Comparison of ENCODE assay signal across 7 cellular contexts in the genomic region with DNA sequence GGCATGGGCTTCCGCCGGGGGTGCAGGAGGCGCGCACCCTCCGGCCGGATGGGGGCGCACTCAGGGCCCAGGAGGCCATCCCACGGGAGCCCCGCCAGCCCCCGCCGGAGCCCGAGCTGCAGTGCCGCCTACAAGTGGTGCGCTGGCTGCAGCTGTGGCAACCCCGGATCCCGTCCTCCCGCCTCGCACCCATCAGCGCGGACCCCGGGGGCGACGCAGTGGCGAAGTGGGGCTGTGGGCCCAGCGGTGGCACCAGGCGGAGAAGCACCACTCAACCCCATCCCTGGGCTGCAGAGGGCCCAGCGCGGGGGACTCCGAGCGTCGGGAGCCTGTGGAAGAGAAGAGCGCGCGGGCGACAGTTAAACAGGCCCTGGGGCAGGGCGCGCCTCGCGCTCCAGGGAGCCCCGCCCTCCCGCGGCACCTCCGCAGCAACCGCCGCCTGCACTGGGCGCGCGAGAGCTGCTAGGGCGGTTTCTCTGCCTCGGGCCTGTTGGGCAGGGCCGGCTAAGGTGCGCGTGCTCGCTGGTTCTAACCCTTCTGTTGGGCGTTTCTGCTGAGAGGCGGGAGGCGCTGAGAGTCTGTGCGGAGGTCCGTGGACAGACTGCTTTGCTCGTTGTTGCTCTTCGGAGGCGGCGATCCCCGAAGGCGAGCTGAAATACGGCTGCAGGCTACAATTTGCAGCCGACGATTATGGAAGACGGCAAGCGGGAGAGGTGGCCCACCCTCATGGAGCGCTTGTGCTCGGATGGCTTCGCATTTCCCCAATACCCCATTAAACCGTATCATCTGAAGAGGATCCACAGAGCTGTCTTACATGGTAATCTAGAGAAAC. TPM values are rescaled to one million over a fixed set of nuclear protein-coding genes. Genes with fewer than 3 reads are reported as not detected.
A peak's percentile ranks its signal among the peaks of the same experiment; 100 is the strongest.
DNase-seq lines count a peak whose midpoint lies in the region; ATAC-seq and TF ChIP-seq lines count a peak whose summit lies in the region.
"Not testable (repeated sequence)": the region's sequence is repeated elsewhere in the genome, so short reads cannot be mapped to it uniquely, and the experiment has no call there.

A gene (plus strand): TSS at position 104 of the 832 bp plus-strand sequence. CDS start 587 bp downstream, at position 691.

- intact Hi-C loops in spleen (cut with DNase I; ENCODE audit: low total_unique reads), result not testable (repeated sequence)

- 0% methylated on average over 48 to 52 of the region's 74 CpGs for WGBS in ectodermal cell, 2 experiments
- 0 to 1% (median 0%) methylated on average over 14 to 61 of the region's 74 CpGs for WGBS in spleen, 5 donors

- not testable (repeated sequence) for H3K36me3 ChIP-seq in ectodermal cell (ENCODE audit: control insufficient read depth, insufficient read depth, low read length); spleen

- H3K27ac ChIP-seq in ectodermal cell (ENCODE audit: insufficient read depth, low read depth, low read length, poor library complexity, severe bottlenecking), result peak within 1 kb of the TSS; percentile 36
- peak within 1 kb of the TSS; percentile 81 to 95 (median 92) for H3K27ac ChIP-seq in spleen

- H3K4me3 ChIP-seq in ectodermal cell (ENCODE audit: insufficient read depth, low read depth, low read length) (peak within 1 kb of the TSS; percentile 57), spleen (peak within 1 kb of the TSS; percentile 54 to 92 (median 73))

- ATAC-seq in GM18519 (IDR thresholded peaks at IDR 0.05; ENCODE audit: low FRiP score, unreplicated experiment) (peak; percentile 85), HG02763 (IDR thresholded peaks at IDR 0.05; ENCODE audit: unreplicated experiment) (peak; percentile 94), left lobe of liver (peak; percentile 87)

- not testable (repeated sequence) for H3K4me1 ChIP-seq in ectodermal cell (ENCODE audit: control insufficient read depth, insufficient read depth, low read length)
- H3K4me1 ChIP-seq in spleen, result peaks cover 0 to 12% (median 0%) of the 10 kb centered on the region in 6 donors

- peak in 2 of 3 donors; percentile 11 to 37 for TF ChIP-seq POLR2A in spleen (IDR thresholded peaks at IDR 0.05)

- H3K27me3 ChIP-seq in ectodermal cell (ENCODE audit: control insufficient read depth, insufficient read depth, low read length, poor library complexity, severe bottlenecking); spleen (replicated peaks in 1 of 7): not testable (repeated sequence)

- peak; percentile 88 for DNase-seq in NAMALWA (ENCODE audit: low spot score)
- peak; percentile 57 for DNase-seq in activated CD8-positive, alpha-beta memory T cell treated with anti-CD3 and anti-CD28 coated beads, Interleukin-2, amount 50 U/mL, for 24 hours (ENCODE audit: extremely low read depth)
- DNase-seq in left lobe of liver (ENCODE audit: low spot score), result peak; percentile 80
- peak; percentile 97 for DNase-seq in spleen

- H3K9me3 ChIP-seq in ectodermal cell (ENCODE audit: control insufficient read depth, low read length); spleen: not testable (repeated sequence)

- TF ChIP-seq CTCF in spleen (IDR thresholded peaks at IDR 0.05 in 8 of 11, conservative IDR thresholded peaks at IDR 0.05 in 3 of 11), result peak; percentile 13 to 77 (median 49)

RNA-seq across cellular contexts. Expression of the gene that starts here (rescaled TPM):
- polyA plus RNA-seq in ectodermal cell (2013, experiment 1 of 4), result 18.4 TPM
- polyA plus RNA-seq in ectodermal cell (2013, experiment 2 of 4), result 16.4 TPM
- polyA plus RNA-seq in ectodermal cell (2013, experiment 3 of 4), result 15.6 TPM
- 14.7 TPM for polyA plus RNA-seq in ectodermal cell (2013, experiment 4 of 4)
- total RNA-seq in left lobe of liver, result 2.8 TPM
- total RNA-seq in spleen, result 10 to 100 TPM; 35.0 to 67.0 (median 53.1) TPM
- 1 to 10 TPM; 2.6 to 4.8 (median 2.9) TPM for polyA plus RNA-seq in spleen

Comparison
In these comparisons a context has a peak if more than half of its experiments do, and no peak if none do; other contexts are left out.
1. Peak in every context shown above with its lines: DNase-seq, ATAC-seq, H3K4me3 ChIP-seq and H3K27ac ChIP-seq.